ENCODE assay signal across 8 cellular contexts in the genomic region with DNA sequence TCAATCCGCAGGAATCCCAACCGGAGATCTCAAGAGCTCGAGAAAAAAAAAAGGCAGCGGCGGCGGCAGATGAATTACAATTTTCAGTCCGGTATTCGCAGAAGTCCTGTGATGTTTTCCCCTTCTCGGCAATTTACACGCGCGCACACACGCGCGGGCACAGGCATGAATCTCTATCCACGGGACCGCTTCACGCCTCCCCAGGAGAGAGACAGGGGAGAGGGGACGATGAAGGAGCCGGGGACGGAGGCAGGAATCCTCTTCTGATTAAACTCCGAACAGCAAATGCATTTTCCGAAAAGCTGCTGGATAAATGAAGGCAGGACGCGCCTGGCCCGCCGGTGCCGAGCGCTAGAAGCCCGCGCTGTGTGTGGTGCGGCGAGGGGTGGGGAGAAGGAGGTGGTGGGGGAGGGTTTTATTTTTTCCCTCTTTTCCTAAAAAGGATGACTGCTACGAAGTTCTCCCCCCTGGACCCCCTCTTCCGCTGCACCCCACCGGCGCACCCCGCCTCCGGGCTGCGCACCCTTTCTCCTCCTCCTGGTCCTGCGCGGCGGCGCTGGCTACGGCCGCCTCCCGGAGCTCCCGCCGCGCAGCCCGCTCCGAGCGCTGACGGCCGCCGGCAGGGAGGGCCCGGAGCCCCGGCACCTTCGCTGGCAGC. TPM values are rescaled to one million over a fixed set of nuclear protein-coding genes. Genes with fewer than 3 reads are reported as not detected.
DNase-seq lines count a peak whose midpoint lies in the region; ATAC-seq and TF ChIP-seq lines count a peak whose summit lies in the region.

Gene BCL2 (minus strand): TSS at position 387 of the 658 bp plus-strand sequence.

- no peak within 1 kb of the TSS for H3K23ac ChIP-seq in trophoblast cell (ENCODE audit: low read length)

- H3K4ac ChIP-seq in trophoblast cell (ENCODE audit: low read depth, low read length), result no peak within 1 kb of the TSS

- ATAC-seq in HG02943 (IDR thresholded peaks at IDR 0.05; ENCODE audit: low read depth, unreplicated experiment), result peak; percentile 4

- peaks cover 4% of the 10 kb centered on the region for H3K79me1 ChIP-seq in trophoblast cell (ENCODE audit: low read length)

- DNase-seq in stimulated activated CD4-positive, alpha-beta T cell treated with anti-CD3 and anti-CD28 coated beads, Interleukin-15, amount 100 ng/mL, for 1 hour (ENCODE audit: low read depth in 1 of 2, low spot score in 1 of 2), result peak; percentile 14 to 36
- DNase-seq in stimulated activated CD4-positive, alpha-beta T cell treated with anti-CD3 and anti-CD28 coated beads, Interleukin-4, amount 100 ng/mL, for 1 hour, result no peak
- DNase-seq in NCI-H526 treated with DMSO at 0.1 percent for 48 hours (lab: John Stamatoyannopoulos, UW) (peak; percentile 49), adipocyte (ENCODE audit: low read depth) (peak; percentile 64), left ventricle myocardium inferior (peak; percentile 31), trophoblast cell (peak in 1 of 2 donors; percentile 52), GM19238 (ENCODE audit: insufficient read length, low spot score) (no peak)

- H2BK5ac ChIP-seq in trophoblast cell (ENCODE audit: low read depth, low read length, poor library complexity), result no peak within 1 kb of the TSS

- H4K12ac ChIP-seq in trophoblast cell (ENCODE audit: low read depth, low read length), result peak within 1 kb of the TSS; percentile 67

- peak within 1 kb of the TSS; percentile 83 for H3K18ac ChIP-seq in trophoblast cell (ENCODE audit: low read length)

- H3K27me3 ChIP-seq in adipocyte (replicated peaks; ENCODE audit: control insufficient read depth, insufficient read depth, low read length) (no peaks in the 10 kb centered on the region), left ventricle myocardium inferior (ENCODE audit: low read depth) (no peaks in the 10 kb centered on the region), trophoblast cell (ENCODE audit: insufficient read depth, low read length) (peaks cover 13% of the 10 kb centered on the region)

- H2AFZ ChIP-seq in trophoblast cell (ENCODE audit: insufficient read depth, low read length, poor library complexity), result peak within 1 kb of the TSS; percentile 96

- H3K4me1 ChIP-seq in adipocyte (ENCODE audit: control insufficient read depth, insufficient read depth, low read length) (peaks cover 31% of the 10 kb centered on the region), left ventricle myocardium inferior (peaks cover 53% of the 10 kb centered on the region), trophoblast cell (ENCODE audit: control insufficient read depth in 1 of 2, insufficient read depth in 2 of 2, low read length in 2 of 2) (peaks cover 10 to 15% of the 10 kb centered on the region in 2 experiments)

- no peak within 1 kb of the TSS for H2AK5ac ChIP-seq in trophoblast cell (ENCODE audit: low read length)

- H2BK120ac ChIP-seq in trophoblast cell (ENCODE audit: insufficient read depth, low read length, poor library complexity), result peak within 1 kb of the TSS; percentile 57

- peak within 1 kb of the TSS; percentile 85 for H3K27ac ChIP-seq in left ventricle myocardium inferior (replicated peaks)
- peak within 1 kb of the TSS; percentile 48 for H3K27ac ChIP-seq in trophoblast cell (ENCODE audit: low read depth, low read length)

- WGBS in trophoblast cell (ENCODE audit: extremely low coverage, insufficient coverage, insufficient read length), result no CpG with 5 or more reads among the region's 59 CpGs

- H2BK12ac ChIP-seq in trophoblast cell (ENCODE audit: low read length), result no peak within 1 kb of the TSS

- H4K91ac ChIP-seq in trophoblast cell (ENCODE audit: low read depth, low read length), result peak within 1 kb of the TSS; percentile 74

- H3K36me3 ChIP-seq in adipocyte (ENCODE audit: control insufficient read depth, insufficient read depth, low read length, severe bottlenecking) (no peaks in the 10 kb centered on the region), left ventricle myocardium inferior (no peaks in the 10 kb centered on the region), trophoblast cell (ENCODE audit: control insufficient read depth in 1 of 2, insufficient read depth in 2 of 2, low read length in 2 of 2) (no peaks in the 10 kb centered on the region)

- TF ChIP-seq CTCF in left ventricle myocardium inferior (IDR thresholded peaks at IDR 0.05; ENCODE audit: borderline replicate concordance), result no peak

- H4K8ac ChIP-seq in trophoblast cell (ENCODE audit: low read depth, low read length), result peak within 1 kb of the TSS; percentile 41

- no peaks in the 10 kb centered on the region for H3K79me2 ChIP-seq in trophoblast cell (ENCODE audit: control insufficient read depth, insufficient read depth, low read length, poor library complexity)

- H3K4me3 ChIP-seq in adipocyte (ENCODE audit: low read length) (peak within 1 kb of the TSS; percentile 89), left ventricle myocardium inferior (peak within 1 kb of the TSS; percentile 73), trophoblast cell (ENCODE audit: low read depth, low read length) (peak within 1 kb of the TSS; percentile 74)

- intact Hi-C loops in left ventricle myocardium inferior (cut with micrococcal nuclease), result loop anchor here (5.0 to 10.0 kb wide), 2 partner anchors 187 to 305 kb away; no protein-coding TSS in a partner anchor

- H3K14ac ChIP-seq in trophoblast cell (ENCODE audit: low read length), result peak within 1 kb of the TSS; percentile 86

- H3K9ac ChIP-seq in adipocyte (ENCODE audit: low read length) (peak within 1 kb of the TSS; percentile 88), trophoblast cell (ENCODE audit: low read length) (peak within 1 kb of the TSS; percentile 60)

- peak within 1 kb of the TSS; percentile 90 for H3K4me2 ChIP-seq in trophoblast cell (ENCODE audit: low read length)

- H3K9me3 ChIP-seq in adipocyte (ENCODE audit: control insufficient read depth, low read length) (no peaks in the 10 kb centered on the region), left ventricle myocardium inferior (replicated peaks) (no peaks in the 10 kb centered on the region), trophoblast cell (ENCODE audit: insufficient read depth, low read depth, low read length) (peaks cover 4% of the 10 kb centered on the region)

RNA-seq across cellular contexts. Expression of gene BCL2, which starts in this region (rescaled TPM):
- total RNA-seq in left ventricle myocardium inferior, result 7.3 TPM
- 5.8 and 6.5 TPM in 2 replicates for polyA plus RNA-seq in trophoblast cell (2013)

Comparison
In these comparisons a context has a peak if more than half of its experiments do, and no peak if none do; other contexts are left out.
1. DNase-seq: peak in stimulated activated CD4-positive, alpha-beta T cell treated with anti-CD3 and anti-CD28 coated beads, Interleukin-15, amount 100 ng/mL, for 1 hour (2 of 2), NCI-H526 treated with DMSO at 0.1 percent for 48 hours (single experiment), adipocyte (single experiment) and left ventricle myocardium inferior (single experiment); none in stimulated activated CD4-positive, alpha-beta T cell treated with anti-CD3 and anti-CD28 coated beads, Interleukin-4, amount 100 ng/mL, for 1 hour (single experiment) and GM19238 (single experiment).
2. Peak in every context shown above with its lines, with median percentiles within 50 percentile points of each other: H3K4me3 ChIP-seq.